10 cellular contexts compared by ENCODE assay signal in genomic region chr18:55861266-55861665, GRCh38.
DNase-seq lines count a peak whose midpoint lies in the region; ATAC-seq, FAIRE-seq and TF ChIP-seq lines count a peak whose summit lies in the region.
"Had no signal": no experiment of that assay in that cellular context is flagged by ENCODE, and none has a peak within 500 bp of the region (broad histone marks: within the 10 kb centered on the region; RNA-seq: fewer than 3 reads in every experiment).

No MANE protein-coding gene starts in this region.

- no peak overlapping the region for H3K4me3 ChIP-seq in K562
- no peak overlapping the region for H3K4me3 ChIP-seq in keratinocyte (ENCODE audit: control insufficient read depth in 2 of 3, extremely low read depth in 1 of 3, insufficient read depth in 2 of 3, low read depth in 1 of 3, low read length in 3 of 3)

- H3K9me3 ChIP-seq in K562 (replicated peaks; ENCODE audit: control insufficient read depth, insufficient read depth, low read depth, low read length), result no peaks in the 10 kb centered on the region
- no peaks in the 10 kb centered on the region for H3K9me3 ChIP-seq in keratinocyte (ENCODE audit: control insufficient read depth, low read depth, low read length)

- BruUV-seq in K562 (replicated peaks; lab: Mats Ljungman, UMichigan), result no TSS peak

- 0% methylated on average over 6 of the region's 6 CpGs for WGBS in K562 (ENCODE audit: insufficient coverage, low coverage, missing lambda C conversion rate)

- H3K4me2 ChIP-seq in K562 (ENCODE audit: insufficient read depth, low read length), result no peak overlapping the region
- no peak overlapping the region for H3K4me2 ChIP-seq in keratinocyte (ENCODE audit: control insufficient read depth, extremely low read depth, insufficient read depth, low read depth, low read length)

- peak; percentile 56; the same call in 2 of the 3 replicates for ATAC-seq in K562
- ATAC-seq in HG03571 (IDR thresholded peaks at IDR 0.05; ENCODE audit: unreplicated experiment), result no peak
- no peak for ATAC-seq in GM18909 (IDR thresholded peaks at IDR 0.05; ENCODE audit: poor library complexity, unreplicated experiment)
- ATAC-seq in GM21576 (IDR thresholded peaks at IDR 0.05; ENCODE audit: unreplicated experiment), result no peak
- ATAC-seq: stimulated activated naive B cell treated with anti-CD40 and anti-IgM and Interleukin-4, amounts not matched to agents 10 μg/mL and 1 μg/mL and 100 μg/mL, for 72 hours had no signal

- in situ Hi-C loops in ACHN (cut with HindIII; ENCODE audit: low pct_ligation_motif_present, low pct_unique_long_range_greater_than_20kb, low sequenced_read_pairs) (no loop called here), K562 (cut with MboI) (no loop called here)

- H3K36me3 ChIP-seq in K562 (ENCODE audit: control insufficient read depth, insufficient read depth, low read length) (no peaks in the 10 kb centered on the region), keratinocyte (ENCODE audit: control insufficient read depth in 2 of 2, extremely low read depth in 1 of 2, insufficient read depth in 2 of 2, low read length in 2 of 2) (no peaks in the 10 kb centered on the region)

- H3K9ac ChIP-seq in K562 (ENCODE audit: insufficient read depth in 1 of 2, low read depth in 2 of 2, low read length in 2 of 2), result no peak overlapping the region
- no peak overlapping the region for H3K9ac ChIP-seq in keratinocyte (ENCODE audit: control insufficient read depth, extremely low read depth, insufficient read depth, low read length)

- no peaks in the 10 kb centered on the region for H3K79me2 ChIP-seq in K562 (ENCODE audit: control insufficient read depth, insufficient read depth, low read length)
- H3K79me2 ChIP-seq in keratinocyte (ENCODE audit: control insufficient read depth, insufficient read depth, low read length), result no peaks in the 10 kb centered on the region

- FAIRE-seq in K562 (lab: Jason Lieb, UNC) (peak; percentile 49), keratinocyte (lab: Jason Lieb, UNC) (peak; percentile 59)

- H2AFZ ChIP-seq in K562 (ENCODE audit: low read depth, low read length) (no peak overlapping the region), keratinocyte (ENCODE audit: control insufficient read depth, low read length) (peak overlapping the region; percentile 57)

- H3K4me1 ChIP-seq in K562 (replicated peaks in 1 of 2; ENCODE audit: control insufficient read depth in 2 of 2, insufficient read depth in 2 of 2, low read length in 2 of 2), result no peaks in the 10 kb centered on the region
- H3K4me1 ChIP-seq in keratinocyte (ENCODE audit: control insufficient read depth, extremely low read depth, insufficient read depth, low read length), result peaks cover 18% of the 10 kb centered on the region

- intact Hi-C loops in K562 (cut with micrococcal nuclease), result loop anchor here (10.0 kb wide), 1 partner anchor 446 kb away; no protein-coding TSS in a partner anchor

- TF ChIP-seq POLR2A in K562 (conservative IDR thresholded peaks at IDR 0.05), result no peak

- TF ChIP-seq EP300 in K562 (IDR thresholded peaks at IDR 0.05; ENCODE audit: low read length), result no peak

- H3K27me3 ChIP-seq in K562 (ENCODE audit: control insufficient read depth in 2 of 2, insufficient read depth in 2 of 2, low read length in 2 of 2) (peaks cover 5 to 9% of the 10 kb centered on the region in 2 experiments; a peak in 4 of 5 replicates), keratinocyte (ENCODE audit: control insufficient read depth, extremely low read depth, insufficient read depth, low read length) (no peaks in the 10 kb centered on the region)

- peak; percentile 34 to 53 (median 42) for TF ChIP-seq CTCF in K562 (IDR thresholded peaks at IDR 0.05 in 2 of 3, conservative IDR thresholded peaks at IDR 0.05 in 1 of 3; ENCODE audit: insufficient read depth in 2 of 3, low read depth in 1 of 3, low read length in 3 of 3)
- TF ChIP-seq CTCF in keratinocyte (optimal IDR thresholded peaks at IDR 0.05 in 1 of 3, IDR thresholded peaks at IDR 0.05 in 1 of 3, conservative IDR thresholded peaks at IDR 0.05 in 1 of 3; ENCODE audit: extremely low read depth in 1 of 3, insufficient read depth in 2 of 3, low read length in 3 of 3), result peak; percentile 52 to 71 (median 65)

- DNase-seq in ACHN, result peak; percentile 41
- peak; percentile 40 for DNase-seq in HT1080 (ENCODE audit: low read depth)
- peak in 1 of 4 experiments; percentile 22 for DNase-seq in K562 (ENCODE audit: extremely low read depth in 1 of 4, low spot score in 3 of 4)
- DNase-seq in keratinocyte (ENCODE audit: low read depth, low spot score), result no peak
- DNase-seq in MV-4-11 (lab: John Stamatoyannopoulos, UW), result no peak
- DNase-seq: activated CD4-positive, alpha-beta T cell treated with anti-CD3 and anti-CD28 coated beads, Interleukin-2, amount 50 U/mL, for 48 hours; stimulated activated naive B cell treated with anti-CD40 and anti-IgM and Interleukin-4, amounts not matched to agents 10 μg/mL and 1 μg/mL and 100 μg/mL, for 72 hours had no signal

- TF ChIP-seq RAD21 in K562 (CRISPR knock-in tag; conservative IDR thresholded peaks at IDR 0.05 in 1 of 2, IDR thresholded peaks at IDR 0.05 in 1 of 2), result peak; percentile 46 to 61

- dilution Hi-C loops in keratinocyte (cut with MboI; ENCODE audit: extremely low pct_ligation_motif_present, low sequenced_read_pairs), result no loop called here

- CTCF ChIA-PET in K562 (lab: Yijun Ruan, JAX; ENCODE audit: low intra/inter-chr PET ratio), result no interaction called here

- no peaks in the 10 kb centered on the region for H3K9me1 ChIP-seq in K562 (ENCODE audit: control insufficient read depth, insufficient read depth, low read length)
- no peaks in the 10 kb centered on the region for H3K9me1 ChIP-seq in keratinocyte (ENCODE audit: control insufficient read depth, extremely low read depth, insufficient read depth, low read length)

- H4K20me1 ChIP-seq in K562 (replicated peaks; ENCODE audit: control insufficient read depth, insufficient read depth, low read length), result no peaks in the 10 kb centered on the region
- no peaks in the 10 kb centered on the region for H4K20me1 ChIP-seq in keratinocyte (ENCODE audit: control insufficient read depth, extremely low read depth, insufficient read depth, low read length)

- POLR2A ChIA-PET in K562 (lab: Yijun Ruan, JAX), result no interaction called here

- H3K27ac ChIP-seq in K562 (ENCODE audit: extremely low read depth, low read depth, low read length), result no peak overlapping the region
- H3K27ac ChIP-seq in keratinocyte (ENCODE audit: control insufficient read depth, insufficient read depth, low read length), result no peak overlapping the region

TF ChIP-seq in K562, 482 proteins besides CTCF, POLR2A, EP300 and RAD21:
- TF ChIP-seq NUFIP1 (IDR thresholded peaks at IDR 0.05; ENCODE audit: partially characterized antibody), result no peak
- TF ChIP-seq SMC3 (conservative IDR thresholded peaks at IDR 0.05; ENCODE audit: insufficient read depth, low read depth, low read length), result 0 out of 2 replicates have a peak, but pooled peaks have one; percentile 24
- no peak for TF ChIP-seq ZNF274 (IDR thresholded peaks at IDR 0.05; ENCODE audit: borderline replicate concordance, low read depth, low read length)
- TF ChIP-seq TAL1 (IDR thresholded peaks at IDR 0.05), result no peak
- TF ChIP-seq ZNF3 (CRISPR knock-in tag; IDR thresholded peaks at IDR 0.05), result no peak
- no peak for TF ChIP-seq SLC30A9 (CRISPR knock-in tag; IDR thresholded peaks at IDR 0.05)
- TF ChIP-seq MCM3 (IDR thresholded peaks at IDR 0.05), result no peak
- TF ChIP-seq DEAF1 (CRISPR knock-in tag; IDR thresholded peaks at IDR 0.05), result 0 out of 2 replicates have a peak, but pooled peaks have one; percentile 20

Comparison
In these comparisons a context has a peak if more than half of its experiments do, and no peak if none do; other contexts are left out.
1. DNase-seq: peak in ACHN (single experiment) and HT1080 (single experiment); none in keratinocyte (single experiment) and MV-4-11 (single experiment).